In genomic region chr2:174925046-174925784, GRCh38 we compare ENCODE assay signal across 1 cellular context.
TF ChIP-seq lines count a peak whose summit lies in the region.

No MANE protein-coding gene starts in this region.

TF ChIP-seq in HepG2, 621 proteins besides CTCF, POLR2A, EP300 and RAD21 (continued from another document):
- TF ChIP-seq USF2 (IDR thresholded peaks at IDR 0.05; ENCODE audit: low read depth, low read length) (no peak), USF2 (CRISPR knock-in tag; IDR thresholded peaks at IDR 0.05; ENCODE audit: borderline replicate concordance) (no peak), SMAD3 (CRISPR knock-in tag; IDR thresholded peaks at IDR 0.05) (no peak)
